ENCODE assay signal across 8 cellular contexts in the genomic region with DNA sequence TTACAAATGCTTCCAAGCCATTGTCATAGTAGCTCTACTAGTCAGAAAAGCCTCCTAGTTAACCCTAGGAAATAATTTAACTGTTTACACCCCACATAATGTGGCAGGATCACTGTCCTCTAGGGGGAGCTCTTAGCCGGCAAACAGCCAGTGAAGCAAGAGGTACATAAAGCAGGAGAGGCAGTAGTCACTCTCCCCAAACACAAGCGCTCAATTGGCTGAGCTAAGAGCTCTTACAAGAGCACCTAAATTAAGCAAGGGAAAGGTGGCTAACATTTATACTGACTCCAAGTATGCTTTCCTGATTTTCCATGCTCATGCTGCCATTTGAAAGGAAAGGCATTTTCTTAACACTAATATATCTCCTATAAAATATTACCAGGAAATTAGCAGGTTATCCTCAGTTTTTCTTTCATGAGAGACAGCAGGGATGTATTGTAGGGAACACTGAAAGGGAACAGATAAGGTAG. TPM values are rescaled to one million over a fixed set of nuclear protein-coding genes. Genes with fewer than 3 reads are reported as not detected.
DNase-seq lines count a peak whose midpoint lies in the region; TF ChIP-seq lines count a peak whose summit lies in the region.

No MANE protein-coding gene starts in this region.

- intact Hi-C loops in activated naive CD4-positive, alpha-beta T cell treated with anti-CD3 and anti-CD28 coated beads for 36 hours (cut with micrococcal nuclease) = loop anchor here (1.0 kb wide), 3 partner anchors 38 to 368 kb away; a partner anchor contains a TSS
- intact Hi-C loops in left ventricle myocardium inferior (cut with micrococcal nuclease) = no loop called here

- in situ Hi-C loops in SK-MEL-5 (cut with HindIII; ENCODE audit: low pct_unique_long_range_greater_than_20kb, low sequenced_read_pairs) = no loop called here

- no peaks in the 10 kb centered on the region for H3K9me3 Mint-ChIP-seq in HFFc6
- no peaks in the 10 kb centered on the region for H3K9me3 Mint-ChIP-seq in activated naive CD4-positive, alpha-beta T cell treated with anti-CD3 and anti-CD28 coated beads for 36 hours

- TF ChIP-seq CTCF in GM06990 (IDR thresholded peaks at IDR 0.05; ENCODE audit: insufficient read depth, low read length, poor library complexity, severe bottlenecking) (peak; percentile 72), HFFc6 (IDR thresholded peaks at IDR 0.05) (peak; percentile 91), left ventricle myocardium inferior (IDR thresholded peaks at IDR 0.05; ENCODE audit: borderline replicate concordance) (peak; percentile 77)

- H3K36me3 Mint-ChIP-seq in HFFc6 (ENCODE audit: low read depth) = peaks cover 5% of the 10 kb centered on the region; the same call in 1 of the 2 replicates
- H3K36me3 Mint-ChIP-seq in activated naive CD4-positive, alpha-beta T cell treated with anti-CD3 and anti-CD28 coated beads for 36 hours (ENCODE audit: low read depth) = no peaks in the 10 kb centered on the region

- H3K4me3 ChIP-seq in GM06990 (replicated peaks; ENCODE audit: low read depth, low read length) (no peak overlapping the region), left ventricle myocardium inferior (peak overlapping the region; percentile 30)

- DNase-seq in GM06990 (ENCODE audit: extremely low read depth, insufficient read length) = no peak
- DNase-seq in HFFc6 = peak; percentile 82
- peak; percentile 71 for DNase-seq in MV-4-11 (lab: John Stamatoyannopoulos, UW)
- DNase-seq in SK-MEL-5 (ENCODE audit: low read depth, low spot score) = peak; percentile 89
- peak; percentile 89 for DNase-seq in activated naive CD4-positive, alpha-beta T cell treated with anti-CD3 and anti-CD28 coated beads for 36 hours
- DNase-seq in left ventricle myocardium inferior = peak; percentile 54
- peak; percentile 60 to 67 for DNase-seq in stimulated activated CD4-positive, alpha-beta T cell treated with anti-CD3 and anti-CD28 coated beads, Interleukin-2, amount 100 ng/mL, for 48 hours
- no peak for DNase-seq in cortex of kidney (lab: John Stamatoyannopoulos, UW)

- CTCF ChIA-PET in activated naive CD4-positive, alpha-beta T cell treated with anti-CD3 and anti-CD28 coated beads for 36 hours (lab: Charles Lee) = interaction anchor here (0.5 to 3.5 kb wide), 38 partner anchors 9 to 638 kb away, joined by 3 to 13 read pairs (median 4); a partner anchor contains a TSS

- H3K4me1 Mint-ChIP-seq in HFFc6 (ENCODE audit: low read depth) = peaks cover 63% of the 10 kb centered on the region
- H3K4me1 Mint-ChIP-seq in activated naive CD4-positive, alpha-beta T cell treated with anti-CD3 and anti-CD28 coated beads for 36 hours (ENCODE audit: low read depth) = no peaks in the 10 kb centered on the region

- H3K27me3 ChIP-seq in GM06990 (replicated peaks; ENCODE audit: control insufficient read depth, insufficient read depth, low read length) (no peaks in the 10 kb centered on the region), left ventricle myocardium inferior (ENCODE audit: low read depth) (no peaks in the 10 kb centered on the region)

- H3K27me3 Mint-ChIP-seq in HFFc6 (ENCODE audit: insufficient read depth) = peaks cover 3% of the 10 kb centered on the region; the same call in 1 of the 2 replicates
- H3K27me3 Mint-ChIP-seq in activated naive CD4-positive, alpha-beta T cell treated with anti-CD3 and anti-CD28 coated beads for 36 hours (ENCODE audit: low read depth) = no peaks in the 10 kb centered on the region

- no peak overlapping the region for H3K4me3 Mint-ChIP-seq in HFFc6
- no peak overlapping the region for H3K4me3 Mint-ChIP-seq in activated naive CD4-positive, alpha-beta T cell treated with anti-CD3 and anti-CD28 coated beads for 36 hours

- H3K36me3 ChIP-seq in GM06990 (ENCODE audit: control insufficient read depth, insufficient read depth, low read length) = no peaks in the 10 kb centered on the region
- no peaks in the 10 kb centered on the region for H3K36me3 ChIP-seq in left ventricle myocardium inferior

- H3K9me3 ChIP-seq in left ventricle myocardium inferior (replicated peaks) = no peaks in the 10 kb centered on the region

- peak overlapping the region; percentile 81 for H3K27ac ChIP-seq in left ventricle myocardium inferior (replicated peaks)

- H3K27ac Mint-ChIP-seq in HFFc6 = peak overlapping the region; percentile 72
- no peak overlapping the region for H3K27ac Mint-ChIP-seq in activated naive CD4-positive, alpha-beta T cell treated with anti-CD3 and anti-CD28 coated beads for 36 hours

- peaks cover 94% of the 10 kb centered on the region for H3K4me1 ChIP-seq in left ventricle myocardium inferior

RNA-seq across cellular contexts. Expression of a gene that starts 37.6 kb away (rescaled TPM):
- 10 to 100 TPM; 42.1 to 82.6 (median 76.3) TPM for total RNA-seq in HFFc6 (2021; fragmentation: NEBNext Ultra II Directional; extraction: Animal tissue kit (Norgen Biotek cat#: 25700))
- 4.4 and 6.2 TPM in 2 replicates for total RNA-seq in SK-MEL-5 (2014; rRNA removed; shearing (Covaris generic))
- polyA plus RNA-seq in SK-MEL-5 (2015; cell fraction: cytosol; rRNA removed) = 7.5 and 10.2 TPM in 2 replicates
- 5.5 and 6.4 TPM in 2 replicates for polyA plus RNA-seq in SK-MEL-5 (2015; cell fraction: nucleus; rRNA removed)
- total RNA-seq in activated naive CD4-positive, alpha-beta T cell treated with anti-CD3 and anti-CD28 coated beads for 36 hours = 1 to 10 TPM; 2.9 to 3.5 TPM
- total RNA-seq in left ventricle myocardium inferior = 58.6 TPM

Comparison
In these comparisons a context has a peak if more than half of its experiments do, and no peak if none do; other contexts are left out.
1. DNase-seq: peak in HFFc6 (single experiment), MV-4-11 (single experiment), SK-MEL-5 (single experiment), activated naive CD4-positive, alpha-beta T cell treated with anti-CD3 and anti-CD28 coated beads for 36 hours (single experiment), left ventricle myocardium inferior (single experiment) and stimulated activated CD4-positive, alpha-beta T cell treated with anti-CD3 and anti-CD28 coated beads, Interleukin-2, amount 100 ng/mL, for 48 hours (2 of 2); none in GM06990 (single experiment) and cortex of kidney (single experiment).
2. Peak in every context shown above with its lines, with median percentiles within 50 percentile points of each other: CTCF ChIP-seq.